Comparison of ENCODE assay signal across 8 cellular contexts in genomic region chr12:98593351-98594049, GRCh38. TPM values are rescaled to one million over a fixed set of nuclear protein-coding genes. Genes with fewer than 3 reads are reported as not detected.
A peak's percentile ranks its signal among the peaks of the same experiment; 100 is the strongest.
DNase-seq lines count a peak whose midpoint lies in the region; ATAC-seq and TF ChIP-seq lines count a peak whose summit lies in the region.

TSS of gene SLC25A3 (plus strand) at chr12:98593686. CDS start at chr12:98593979, 293 bp downstream.

- no peaks in the 10 kb centered on the region for H3K9me2 ChIP-seq in PC-9 (ENCODE audit: insufficient read depth)

- H3K4me2 ChIP-seq in PC-9 = peak within 1 kb of the TSS; percentile 93

- intact Hi-C loops in PC-9 (cut with micrococcal nuclease; ENCODE audit: unreplicated experiment) = loop anchor here (1.0 kb wide), 1 partner anchor 52 kb away; the partner anchor contains the start of gene APAF1

- H4K20me1 ChIP-seq in PC-9 (ENCODE audit: insufficient read depth) = peaks cover 46% of the 10 kb centered on the region

- POLR2A ChIA-PET in PC-9 (lab: Charles Lee; ENCODE audit: unreplicated experiment) = interaction anchor here (0.5 to 1.6 kb wide), 8 partner anchors 15 to 1219 kb away, joined by 3 to 9 read pairs (median 8); partner anchors contain the start of gene APAF1

- BruUV-seq in PC-9 (replicated peaks; lab: Mats Ljungman, UMichigan) = no TSS peak

- peak within 1 kb of the TSS; percentile 99 for H3K4me3 ChIP-seq in Jurkat, Clone E6-1 (ENCODE audit: low read length)
- H3K4me3 ChIP-seq in PC-9 (peak within 1 kb of the TSS; percentile 95), epithelial cell of proximal tubule (ENCODE audit: low read depth, low read length) (peak within 1 kb of the TSS; percentile 98), mucosa of rectum (ENCODE audit: low read length in 2 of 2) (peak within 1 kb of the TSS; percentile 96)

- H3K79me2 ChIP-seq in PC-9 (ENCODE audit: low read depth) = peaks cover 50% of the 10 kb centered on the region

- DNase-seq in DMS153 (lab: John Stamatoyannopoulos, UW) (peak; percentile 92), PC-9 (peak; percentile 91), epithelial cell of proximal tubule (ENCODE audit: low read depth) (peak; percentile 63)
- DNase-seq in Jurkat, Clone E6-1 (ENCODE audit: low read depth, low spot score) = peak; percentile 97
- peak; percentile 93 for DNase-seq in activated T-cell treated with anti-CD3 and anti-CD28 coated beads, Interleukin-2, amount 50 U/mL, for 1 hour
- DNase-seq in stimulated activated CD8-positive, alpha-beta memory T cell treated with anti-CD3 and anti-CD28 coated beads, Interleukin-4, amount 100 ng/mL, for 48 hours = peak; percentile 94

- no peaks in the 10 kb centered on the region for H3K27me3 ChIP-seq in PC-9 (ENCODE audit: insufficient read depth, low read depth)
- no peaks in the 10 kb centered on the region for H3K27me3 ChIP-seq in mucosa of rectum (ENCODE audit: control insufficient read depth in 2 of 2, insufficient read depth in 2 of 2, low read length in 2 of 2)

- H3K27ac ChIP-seq in PC-9 (peak within 1 kb of the TSS; percentile 82), mucosa of rectum (ENCODE audit: low read depth in 2 of 2, low read length in 2 of 2) (peak within 1 kb of the TSS; percentile 96 to 98)

- TF ChIP-seq CTCF in PC-9 (conservative IDR thresholded peaks at IDR 0.05) = no peak
- no peak for TF ChIP-seq CTCF in epithelial cell of proximal tubule (conservative IDR thresholded peaks at IDR 0.05; ENCODE audit: low read depth, low read length)

- peaks cover 20% of the 10 kb centered on the region for H3K4me1 ChIP-seq in PC-9 (replicated peaks; ENCODE audit: insufficient read depth)
- H3K4me1 ChIP-seq in mucosa of rectum (ENCODE audit: control insufficient read depth in 2 of 2, insufficient read depth in 2 of 2, low read length in 2 of 2) = peaks cover 11 to 13% of the 10 kb centered on the region in 2 donors

- peaks cover 31% of the 10 kb centered on the region for H3K36me3 ChIP-seq in PC-9 (ENCODE audit: low read depth)
- H3K36me3 ChIP-seq in mucosa of rectum (ENCODE audit: control insufficient read depth in 2 of 2, insufficient read depth in 2 of 2, low read length in 2 of 2) = peaks cover 11 to 24% of the 10 kb centered on the region in 2 donors

- peak; percentile 99 for ATAC-seq in GM21619 (IDR thresholded peaks at IDR 0.05; ENCODE audit: unreplicated experiment)

- no peaks in the 10 kb centered on the region for H3K9me3 ChIP-seq in PC-9 (ENCODE audit: insufficient read depth, low read depth)
- H3K9me3 ChIP-seq in mucosa of rectum (ENCODE audit: control insufficient read depth in 2 of 2, low read length in 2 of 2) = no peaks in the 10 kb centered on the region

- peak within 1 kb of the TSS; percentile 97 to 98 for H3K9ac ChIP-seq in mucosa of rectum (ENCODE audit: low read depth in 1 of 2, low read length in 2 of 2)

- peaks cover 30% of the 10 kb centered on the region for H3F3A ChIP-seq in PC-9 (ENCODE audit: insufficient read depth, low read depth)

- CTCF ChIA-PET in PC-9 (lab: Charles Lee) = interaction anchor here (0.8 to 2.7 kb wide), 3 partner anchors 27 to 52 kb away, joined by 3 to 8 read pairs (median 4); no protein-coding TSS in a partner anchor

- peak within 1 kb of the TSS; percentile 92 for H2AFZ ChIP-seq in PC-9

RNA-seq across cellular contexts. Expression of gene SLC25A3, which starts in this region (rescaled TPM):
- polyA plus RNA-seq in Jurkat, Clone E6-1 (2012; ENCODE audit: insufficient read depth, insufficient read length) = 622 TPM
- total RNA-seq in PC-9 (2021) (572 and 697 TPM in 2 replicates), epithelial cell of proximal tubule (671 and 903 TPM in 2 replicates)

Comparison
In these comparisons a context has a peak if more than half of its experiments do, and no peak if none do; other contexts are left out.
1. Peak in every context shown above with its lines: DNase-seq, ATAC-seq, H3K4me3 ChIP-seq and H3K27ac ChIP-seq.